ENCODE assay signal across 1 cellular context in the genomic region with DNA sequence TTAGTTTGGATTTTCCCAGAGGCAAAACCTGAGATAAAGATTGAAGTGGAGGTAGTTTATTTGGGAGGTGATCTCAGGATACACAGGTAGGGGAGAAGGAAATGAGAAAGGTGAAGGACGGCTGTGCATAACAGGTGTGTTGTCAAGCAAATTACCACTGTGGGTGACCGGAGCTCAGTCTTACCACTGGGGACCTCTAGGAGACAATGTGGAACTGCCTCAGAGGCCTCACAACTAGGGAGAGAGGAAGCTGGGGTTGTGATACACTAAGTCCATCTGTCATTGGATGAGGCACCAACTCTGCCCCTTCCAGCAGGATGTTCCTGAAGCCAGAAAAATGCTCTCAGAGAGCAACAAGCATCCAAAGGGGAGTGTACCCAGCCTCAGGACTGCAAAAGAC.
TF ChIP-seq lines count a peak whose summit lies in the region.

No MANE protein-coding gene starts in this region.

TF ChIP-seq in GM23338, 12 proteins besides CTCF, POLR2A, EP300 and RAD21 (continued from another document):
- TF ChIP-seq, protein P1, sequence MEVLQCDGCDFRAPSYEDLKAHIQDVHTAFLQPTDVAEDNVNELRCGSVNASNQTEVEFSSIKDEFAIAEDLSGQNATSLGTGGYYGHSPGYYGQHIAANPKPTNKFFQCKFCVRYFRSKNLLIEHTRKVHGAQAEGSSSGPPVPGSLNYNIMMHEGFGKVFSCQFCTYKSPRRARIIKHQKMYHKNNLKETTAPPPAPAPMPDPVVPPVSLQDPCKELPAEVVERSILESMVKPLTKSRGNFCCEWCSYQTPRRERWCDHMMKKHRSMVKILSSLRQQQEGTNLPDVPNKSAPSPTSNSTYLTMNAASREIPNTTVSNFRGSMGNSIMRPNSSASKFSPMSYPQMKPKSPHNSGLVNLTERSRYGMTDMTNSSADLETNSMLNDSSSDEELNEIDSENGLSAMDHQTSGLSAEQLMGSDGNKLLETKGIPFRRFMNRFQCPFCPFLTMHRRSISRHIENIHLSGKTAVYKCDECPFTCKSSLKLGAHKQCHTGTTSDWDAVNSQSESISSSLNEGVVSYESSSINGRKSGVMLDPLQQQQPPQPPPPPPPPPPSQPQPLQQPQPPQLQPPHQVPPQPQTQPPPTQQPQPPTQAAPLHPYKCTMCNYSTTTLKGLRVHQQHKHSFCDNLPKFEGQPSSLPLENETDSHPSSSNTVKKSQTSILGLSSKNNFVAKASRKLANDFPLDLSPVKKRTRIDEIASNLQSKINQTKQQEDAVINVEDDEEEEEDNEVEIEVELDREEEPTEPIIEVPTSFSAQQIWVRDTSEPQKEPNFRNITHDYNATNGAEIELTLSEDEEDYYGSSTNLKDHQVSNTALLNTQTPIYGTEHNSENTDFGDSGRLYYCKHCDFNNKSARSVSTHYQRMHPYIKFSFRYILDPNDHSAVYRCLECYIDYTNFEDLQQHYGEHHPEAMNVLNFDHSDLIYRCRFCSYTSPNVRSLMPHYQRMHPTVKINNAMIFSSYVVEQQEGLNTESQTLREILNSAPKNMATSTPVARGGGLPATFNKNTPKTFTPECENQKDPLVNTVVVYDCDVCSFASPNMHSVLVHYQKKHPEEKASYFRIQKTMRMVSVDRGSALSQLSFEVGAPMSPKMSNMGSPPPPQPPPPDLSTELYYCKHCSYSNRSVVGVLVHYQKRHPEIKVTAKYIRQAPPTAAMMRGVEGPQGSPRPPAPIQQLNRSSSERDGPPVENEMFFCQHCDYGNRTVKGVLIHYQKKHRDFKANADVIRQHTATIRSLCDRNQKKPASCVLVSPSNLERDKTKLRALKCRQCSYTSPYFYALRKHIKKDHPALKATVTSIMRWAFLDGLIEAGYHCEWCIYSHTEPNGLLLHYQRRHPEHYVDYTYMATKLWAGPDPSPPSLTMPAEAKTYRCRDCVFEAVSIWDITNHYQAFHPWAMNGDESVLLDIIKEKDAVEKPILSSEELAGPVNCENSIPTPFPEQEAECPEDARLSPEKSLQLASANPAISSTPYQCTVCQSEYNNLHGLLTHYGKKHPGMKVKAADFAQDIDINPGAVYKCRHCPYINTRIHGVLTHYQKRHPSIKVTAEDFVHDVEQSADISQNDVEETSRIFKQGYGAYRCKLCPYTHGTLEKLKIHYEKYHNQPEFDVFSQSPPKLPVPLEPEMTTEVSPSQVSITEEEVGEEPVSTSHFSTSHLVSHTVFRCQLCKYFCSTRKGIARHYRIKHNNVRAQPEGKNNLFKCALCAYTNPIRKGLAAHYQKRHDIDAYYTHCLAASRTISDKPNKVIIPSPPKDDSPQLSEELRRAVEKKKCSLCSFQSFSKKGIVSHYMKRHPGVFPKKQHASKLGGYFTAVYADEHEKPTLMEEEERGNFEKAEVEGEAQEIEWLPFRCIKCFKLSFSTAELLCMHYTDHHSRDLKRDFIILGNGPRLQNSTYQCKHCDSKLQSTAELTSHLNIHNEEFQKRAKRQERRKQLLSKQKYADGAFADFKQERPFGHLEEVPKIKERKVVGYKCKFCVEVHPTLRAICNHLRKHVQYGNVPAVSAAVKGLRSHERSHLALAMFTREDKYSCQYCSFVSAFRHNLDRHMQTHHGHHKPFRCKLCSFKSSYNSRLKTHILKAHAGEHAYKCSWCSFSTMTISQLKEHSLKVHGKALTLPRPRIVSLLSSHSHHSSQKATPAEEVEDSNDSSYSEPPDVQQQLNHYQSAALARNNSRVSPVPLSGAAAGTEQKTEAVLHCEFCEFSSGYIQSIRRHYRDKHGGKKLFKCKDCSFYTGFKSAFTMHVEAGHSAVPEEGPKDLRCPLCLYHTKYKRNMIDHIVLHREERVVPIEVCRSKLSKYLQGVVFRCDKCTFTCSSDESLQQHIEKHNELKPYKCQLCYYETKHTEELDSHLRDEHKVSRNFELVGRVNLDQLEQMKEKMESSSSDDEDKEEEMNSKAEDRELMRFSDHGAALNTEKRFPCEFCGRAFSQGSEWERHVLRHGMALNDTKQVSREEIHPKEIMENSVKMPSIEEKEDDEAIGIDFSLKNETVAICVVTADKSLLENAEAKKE (CRISPR knock-in tag; IDR thresholded peaks at IDR 0.05): no peak
- TF ChIP-seq JUNB (IDR thresholded peaks at IDR 0.05; ENCODE audit: unreplicated experiment) (no peak), POLR2AphosphoS5 (IDR thresholded peaks at IDR 0.05; ENCODE audit: low read depth) (no peak), EZH2phosphoT487 (IDR thresholded peaks at IDR 0.05; ENCODE audit: unreplicated experiment) (no peak), CREB1 (CRISPR knock-in tag; IDR thresholded peaks at IDR 0.05; ENCODE audit: low read depth) (no peak), NANOG (IDR thresholded peaks at IDR 0.05; ENCODE audit: borderline replicate concordance) (no peak), EZH2 (IDR thresholded peaks at IDR 0.05; ENCODE audit: low read depth, unreplicated experiment) (no peak), ZNF114 (CRISPR knock-in tag; IDR thresholded peaks at IDR 0.05) (no peak), STAT1 (IDR thresholded peaks at IDR 0.05; ENCODE audit: unreplicated experiment) (no peak)
- TF ChIP-seq, protein P2, sequence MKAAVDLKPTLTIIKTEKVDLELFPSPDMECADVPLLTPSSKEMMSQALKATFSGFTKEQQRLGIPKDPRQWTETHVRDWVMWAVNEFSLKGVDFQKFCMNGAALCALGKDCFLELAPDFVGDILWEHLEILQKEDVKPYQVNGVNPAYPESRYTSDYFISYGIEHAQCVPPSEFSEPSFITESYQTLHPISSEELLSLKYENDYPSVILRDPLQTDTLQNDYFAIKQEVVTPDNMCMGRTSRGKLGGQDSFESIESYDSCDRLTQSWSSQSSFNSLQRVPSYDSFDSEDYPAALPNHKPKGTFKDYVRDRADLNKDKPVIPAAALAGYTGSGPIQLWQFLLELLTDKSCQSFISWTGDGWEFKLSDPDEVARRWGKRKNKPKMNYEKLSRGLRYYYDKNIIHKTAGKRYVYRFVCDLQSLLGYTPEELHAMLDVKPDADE (IDR thresholded peaks at IDR 0.05): no peak
- TF ChIP-seq, protein P3, sequence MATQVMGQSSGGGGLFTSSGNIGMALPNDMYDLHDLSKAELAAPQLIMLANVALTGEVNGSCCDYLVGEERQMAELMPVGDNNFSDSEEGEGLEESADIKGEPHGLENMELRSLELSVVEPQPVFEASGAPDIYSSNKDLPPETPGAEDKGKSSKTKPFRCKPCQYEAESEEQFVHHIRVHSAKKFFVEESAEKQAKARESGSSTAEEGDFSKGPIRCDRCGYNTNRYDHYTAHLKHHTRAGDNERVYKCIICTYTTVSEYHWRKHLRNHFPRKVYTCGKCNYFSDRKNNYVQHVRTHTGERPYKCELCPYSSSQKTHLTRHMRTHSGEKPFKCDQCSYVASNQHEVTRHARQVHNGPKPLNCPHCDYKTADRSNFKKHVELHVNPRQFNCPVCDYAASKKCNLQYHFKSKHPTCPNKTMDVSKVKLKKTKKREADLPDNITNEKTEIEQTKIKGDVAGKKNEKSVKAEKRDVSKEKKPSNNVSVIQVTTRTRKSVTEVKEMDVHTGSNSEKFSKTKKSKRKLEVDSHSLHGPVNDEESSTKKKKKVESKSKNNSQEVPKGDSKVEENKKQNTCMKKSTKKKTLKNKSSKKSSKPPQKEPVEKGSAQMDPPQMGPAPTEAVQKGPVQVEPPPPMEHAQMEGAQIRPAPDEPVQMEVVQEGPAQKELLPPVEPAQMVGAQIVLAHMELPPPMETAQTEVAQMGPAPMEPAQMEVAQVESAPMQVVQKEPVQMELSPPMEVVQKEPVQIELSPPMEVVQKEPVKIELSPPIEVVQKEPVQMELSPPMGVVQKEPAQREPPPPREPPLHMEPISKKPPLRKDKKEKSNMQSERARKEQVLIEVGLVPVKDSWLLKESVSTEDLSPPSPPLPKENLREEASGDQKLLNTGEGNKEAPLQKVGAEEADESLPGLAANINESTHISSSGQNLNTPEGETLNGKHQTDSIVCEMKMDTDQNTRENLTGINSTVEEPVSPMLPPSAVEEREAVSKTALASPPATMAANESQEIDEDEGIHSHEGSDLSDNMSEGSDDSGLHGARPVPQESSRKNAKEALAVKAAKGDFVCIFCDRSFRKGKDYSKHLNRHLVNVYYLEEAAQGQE (IDR thresholded peaks at IDR 0.05; ENCODE audit: unreplicated experiment): no peak
